In the genomic region with DNA sequence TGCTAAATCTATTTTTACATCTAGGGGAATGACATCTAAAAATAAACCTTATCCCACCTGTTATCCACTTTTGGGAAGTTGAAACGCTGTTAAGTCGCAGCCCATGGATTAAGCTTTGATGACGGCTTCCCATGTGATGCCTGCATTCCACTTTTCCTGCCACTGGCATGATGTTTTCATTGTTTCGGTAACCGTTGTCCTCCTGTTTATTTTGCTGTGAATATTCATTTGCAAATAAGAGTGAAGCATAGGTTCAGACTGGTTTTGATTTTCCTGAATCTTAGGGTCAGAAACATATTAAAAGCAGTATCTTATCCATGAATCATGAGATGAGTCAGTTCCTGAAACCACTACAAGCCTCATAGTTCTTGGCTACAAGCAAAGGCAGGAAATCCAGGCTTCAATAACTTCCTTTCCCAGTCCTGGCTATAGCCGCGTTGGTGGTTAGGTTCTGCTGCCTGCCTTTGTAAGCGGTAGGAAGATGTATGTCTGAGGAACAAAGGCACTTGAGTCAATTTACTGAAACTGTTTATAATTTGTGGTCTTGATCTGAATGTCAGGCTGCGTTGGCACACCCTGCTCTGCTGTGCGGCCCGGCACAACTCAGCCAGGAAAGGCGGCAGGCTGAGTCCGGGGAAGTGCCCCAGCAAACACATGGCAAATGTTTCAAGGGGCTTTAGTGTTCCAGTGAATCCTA, we compare ENCODE assay signal across 8 cellular contexts. TPM values are rescaled to one million over a fixed set of nuclear protein-coding genes. Genes with fewer than 3 reads are reported as not detected.
A peak's percentile ranks its signal among the peaks of the same experiment; 100 is the strongest.
DNase-seq lines count a peak whose midpoint lies in the region; ATAC-seq, FAIRE-seq and TF ChIP-seq lines count a peak whose summit lies in the region.

No MANE protein-coding gene starts in this region.

- POLR2A ChIA-PET in Caco-2 (lab: Charles Lee): no interaction called here

- H3K27me3 Mint-ChIP-seq in Caco-2 (ENCODE audit: insufficient read depth, unreplicated experiment): no peaks in the 10 kb centered on the region
- peaks cover 84% of the 10 kb centered on the region for H3K27me3 Mint-ChIP-seq in activated CD8-positive, alpha-beta memory T cell treated with anti-CD3 and anti-CD28 coated beads, Interleukin-2, amount 10 ng/mL, durations not matched to agents 7 days and 5 days

- H3K27me3 ChIP-seq in Caco-2 (replicated peaks; ENCODE audit: control insufficient read depth, insufficient read depth, low read length) (no peaks in the 10 kb centered on the region), ovary (no peaks in the 10 kb centered on the region)

- BruUV-seq in Caco-2 (replicated peaks; lab: Mats Ljungman, UMichigan): no TSS peak

- intact Hi-C loops in Caco-2 (cut with micrococcal nuclease; ENCODE audit: unreplicated experiment): no loop called here
- intact Hi-C loops in ovary (cut with DNase I): no loop called here

- H3K9me3 Mint-ChIP-seq in Caco-2 (ENCODE audit: unreplicated experiment): no peaks in the 10 kb centered on the region
- H3K9me3 Mint-ChIP-seq in activated CD8-positive, alpha-beta memory T cell treated with anti-CD3 and anti-CD28 coated beads, Interleukin-2, amount 10 ng/mL, durations not matched to agents 7 days and 5 days (ENCODE audit: low read depth): no peaks in the 10 kb centered on the region

- no peaks in the 10 kb centered on the region for H3K36me3 ChIP-seq in Caco-2 (ENCODE audit: control insufficient read depth, insufficient read depth, low read length)
- no peaks in the 10 kb centered on the region for H3K36me3 ChIP-seq in ovary

- no peak for DNase-seq in Caco-2
- peak; percentile 100 for DNase-seq in M059J (ENCODE audit: low read depth)
- peak; percentile 98 for DNase-seq in fibroblast of villous mesenchyme (ENCODE audit: low read depth)
- peak in 3 of 5 donors; percentile 42 to 51 (median 48) for DNase-seq in ovary
- DNase-seq in activated CD8-positive, alpha-beta memory T cell treated with anti-CD3 and anti-CD28 coated beads, Interleukin-2, amount 10 ng/mL, durations not matched to agents 7 days and 5 days: no peak
- no peak for DNase-seq in GM19240 (ENCODE audit: insufficient read length, low spot score)

- TF ChIP-seq CTCF in Caco-2 (IDR thresholded peaks at IDR 0.05; ENCODE audit: insufficient read depth in 1 of 2, low read depth in 1 of 2, low read length in 1 of 2, severe bottlenecking in 1 of 2, unreplicated experiment in 1 of 2) (no peak), fibroblast of villous mesenchyme (IDR thresholded peaks at IDR 0.05; ENCODE audit: insufficient read depth, low read depth, low read length) (no peak), ovary (IDR thresholded peaks at IDR 0.05) (no peak)

- H3K4me3 Mint-ChIP-seq in Caco-2 (ENCODE audit: unreplicated experiment): no peak overlapping the region
- no peak overlapping the region for H3K4me3 Mint-ChIP-seq in activated CD8-positive, alpha-beta memory T cell treated with anti-CD3 and anti-CD28 coated beads, Interleukin-2, amount 10 ng/mL, durations not matched to agents 7 days and 5 days

- H3K9me3 ChIP-seq in Caco-2: no peaks in the 10 kb centered on the region
- no peaks in the 10 kb centered on the region for H3K9me3 ChIP-seq in ovary

- FAIRE-seq in TTC549 (lab: Jason Lieb, UNC): peak; percentile 91

- H3K4me1 ChIP-seq in Caco-2 (peaks cover 78% of the 10 kb centered on the region), ovary (ENCODE audit: insufficient read depth) (peaks cover 21% of the 10 kb centered on the region)

- 5% methylated on average over 13 of the region's 13 CpGs for WGBS in ovary, 3 donors

- peak overlapping the region; percentile 94 for H3K27ac Mint-ChIP-seq in Caco-2 (ENCODE audit: unreplicated experiment)
- H3K27ac Mint-ChIP-seq in activated CD8-positive, alpha-beta memory T cell treated with anti-CD3 and anti-CD28 coated beads, Interleukin-2, amount 10 ng/mL, durations not matched to agents 7 days and 5 days: no peak overlapping the region

- no peak for TF ChIP-seq POLR2A in ovary (IDR thresholded peaks at IDR 0.05)

- H3K4me3 ChIP-seq in Caco-2 (ENCODE audit: low read depth, low read length) (no peak overlapping the region), fibroblast of villous mesenchyme (ENCODE audit: low read depth, low read length) (peak overlapping the region; percentile 26), ovary (peak overlapping the region; percentile 13)

- no peak for ATAC-seq in activated CD8-positive, alpha-beta memory T cell treated with anti-CD3 and anti-CD28 coated beads, Interleukin-2, amount 10 ng/mL, durations not matched to agents 7 days and 5 days
- no peak for ATAC-seq in GM18907 (IDR thresholded peaks at IDR 0.05; ENCODE audit: unreplicated experiment)

- peaks cover 37% of the 10 kb centered on the region for H3K36me3 Mint-ChIP-seq in Caco-2 (ENCODE audit: insufficient read depth, unreplicated experiment)
- no peaks in the 10 kb centered on the region for H3K36me3 Mint-ChIP-seq in activated CD8-positive, alpha-beta memory T cell treated with anti-CD3 and anti-CD28 coated beads, Interleukin-2, amount 10 ng/mL, durations not matched to agents 7 days and 5 days

- TF ChIP-seq EP300 in ovary (IDR thresholded peaks at IDR 0.05): no peak

- peak overlapping the region in 1 of 2 donors; percentile 74 for H3K27ac ChIP-seq in ovary

- CTCF ChIA-PET in Caco-2 (lab: Charles Lee): interaction anchor here (0.5 kb wide), 1 partner anchor 282 kb away, joined by 3 read pairs; no protein-coding TSS in a partner anchor
- CTCF ChIA-PET in activated CD8-positive, alpha-beta memory T cell treated with anti-CD3 and anti-CD28 coated beads, Interleukin-2, amount 10 ng/mL, durations not matched to agents 7 days and 5 days (lab: Charles Lee): no interaction called here

- peaks cover 82% of the 10 kb centered on the region for H3K4me1 Mint-ChIP-seq in Caco-2 (ENCODE audit: low read depth, unreplicated experiment)
- H3K4me1 Mint-ChIP-seq in activated CD8-positive, alpha-beta memory T cell treated with anti-CD3 and anti-CD28 coated beads, Interleukin-2, amount 10 ng/mL, durations not matched to agents 7 days and 5 days: peaks cover 8% of the 10 kb centered on the region

RNA-seq across cellular contexts. Expression of a gene that starts 19.4 kb away (rescaled TPM):
- total RNA-seq in Caco-2 (2022) (134 and 144 TPM in 2 replicates), fibroblast of villous mesenchyme (209 and 244 TPM in 2 replicates), ovary (10 to 100 TPM; 59.2 to 84.1 (median 73.9) TPM)
- 53.6 and 83.2 TPM in 2 replicates for total RNA-seq in M059J (2014; rRNA removed; shearing (Covaris generic))
- 10 to 100 TPM; 20.0 to 30.9 TPM for polyA plus RNA-seq in ovary
- under 1 TPM; 0.18 to 0.26 TPM for total RNA-seq in activated CD8-positive, alpha-beta memory T cell treated with anti-CD3 and anti-CD28 coated beads, Interleukin-2, amount 10 ng/mL, durations not matched to agents 7 days and 5 days

Comparison
In these comparisons a context has a peak if more than half of its experiments do, and no peak if none do; other contexts are left out.
1. DNase-seq: peak in M059J (single experiment), fibroblast of villous mesenchyme (single experiment) and ovary (3 of 5); none in Caco-2 (0 of 2), activated CD8-positive, alpha-beta memory T cell treated with anti-CD3 and anti-CD28 coated beads, Interleukin-2, amount 10 ng/mL, durations not matched to agents 7 days and 5 days (single experiment) and GM19240 (single experiment).
2. RNA of a gene that starts 19.4 kb away (total RNA-seq): 209 to 244 TPM in fibroblast of villous mesenchyme, 134 to 144 TPM in Caco-2, 53.6 to 83.2 TPM in M059J and 59.2 to 84.1 TPM in ovary; 0.18 to 0.26 TPM in activated CD8-positive, alpha-beta memory T cell treated with anti-CD3 and anti-CD28 coated beads, Interleukin-2, amount 10 ng/mL, durations not matched to agents 7 days and 5 days; every median in the first group is over 10 times any median in the second.